ENCODE assay signal across 9 cellular contexts in genomic region chr9:90287567-90288274, GRCh38.
DNase-seq lines count a peak whose midpoint lies in the region; ATAC-seq and TF ChIP-seq lines count a peak whose summit lies in the region.
"Had no signal": no experiment of that assay in that cellular context is flagged by ENCODE, and none has a peak within 500 bp of the region (broad histone marks: within the 10 kb centered on the region; RNA-seq: fewer than 3 reads in every experiment).

No MANE protein-coding gene starts in this region.

- H3K4me3 ChIP-seq in GM06990 (replicated peaks; ENCODE audit: low read depth, low read length) (no peak overlapping the region; the same call in 1 of the 2 replicates), coronary artery (no peak overlapping the region)

- no peaks in the 10 kb centered on the region for H3K36me3 ChIP-seq in GM06990 (ENCODE audit: control insufficient read depth, insufficient read depth, low read length)

- no peak overlapping the region for H3K27ac ChIP-seq in coronary artery

- peaks cover 12% of the 10 kb centered on the region for H3K4me1 Mint-ChIP-seq in glutamatergic neuron (ENCODE audit: low read depth, unreplicated experiment)

- POLR2A ChIA-PET in HEK293T (lab: Yijun Ruan, JAX): no interaction called here

- H3K36me3 Mint-ChIP-seq in glutamatergic neuron (ENCODE audit: unreplicated experiment): no peaks in the 10 kb centered on the region

- peak; percentile 91 for ATAC-seq in HG02973 (IDR thresholded peaks at IDR 0.05; ENCODE audit: unreplicated experiment)

- CTCF ChIA-PET in HEK293T (lab: Yijun Ruan, JAX): interaction anchor here (0.6 kb wide), 1 partner anchor 510 kb away, joined by 3 read pairs; no protein-coding TSS in a partner anchor

- no peak for TF ChIP-seq CTCF in GM06990 (IDR thresholded peaks at IDR 0.05; ENCODE audit: insufficient read depth, low read length, poor library complexity, severe bottlenecking)
- no peak for TF ChIP-seq CTCF in glutamatergic neuron (IDR thresholded peaks at IDR 0.05; ENCODE audit: partially characterized antibody, unreplicated experiment)
- no peak for TF ChIP-seq CTCF in coronary artery (IDR thresholded peaks at IDR 0.05)

- peaks cover 7% of the 10 kb centered on the region for H3K9me3 Mint-ChIP-seq in glutamatergic neuron (ENCODE audit: unreplicated experiment)

- H3K27me3 ChIP-seq in GM06990 (replicated peaks; ENCODE audit: control insufficient read depth, insufficient read depth, low read length): no peaks in the 10 kb centered on the region

- no peaks in the 10 kb centered on the region for H3K27me3 Mint-ChIP-seq in glutamatergic neuron (ENCODE audit: unreplicated experiment)

- DNase-seq in GM06990 (ENCODE audit: extremely low read depth, insufficient read length) (peak; percentile 51), GM19238 (ENCODE audit: insufficient read length, low spot score) (peak; percentile 13), amniotic epithelial cell (ENCODE audit: low read depth) (peak; percentile 1), glutamatergic neuron (no peak), coronary artery (ENCODE audit: low spot score) (no peak), HEK293T (ENCODE audit: extremely low spot score) (no peak), NCI-H1417 treated with DMSO at 0.1 percent for 48 hours (lab: John Stamatoyannopoulos, UW) (no peak)
- DNase-seq: NCI-H446 treated with DMSO at 0.1 percent for 48 hours had no signal

- no peak overlapping the region for H3K4me3 Mint-ChIP-seq in glutamatergic neuron (ENCODE audit: unreplicated experiment)

- H3K27ac Mint-ChIP-seq in glutamatergic neuron (ENCODE audit: unreplicated experiment): no peak overlapping the region

TF ChIP-seq in HEK293T, 16 proteins besides CTCF, POLR2A, EP300 and RAD21:
- TF ChIP-seq NFRKB (IDR thresholded peaks at IDR 0.05): no peak
- no peak for TF ChIP-seq SP1 (IDR thresholded peaks at IDR 0.05)
- no peak for TF ChIP-seq CTBP1 (IDR thresholded peaks at IDR 0.05; ENCODE audit: borderline replicate concordance)
- TF ChIP-seq ZNF384 (IDR thresholded peaks at IDR 0.05): no peak

Comparison
In these comparisons a context has a peak if more than half of its experiments do, and no peak if none do; other contexts are left out.
1. DNase-seq: peak in GM06990 (single experiment), GM19238 (single experiment) and amniotic epithelial cell (single experiment); none in glutamatergic neuron (single experiment), coronary artery (single experiment), HEK293T (single experiment) and NCI-H1417 treated with DMSO at 0.1 percent for 48 hours (single experiment).